8 cellular contexts compared by ENCODE assay signal in the genomic region with DNA sequence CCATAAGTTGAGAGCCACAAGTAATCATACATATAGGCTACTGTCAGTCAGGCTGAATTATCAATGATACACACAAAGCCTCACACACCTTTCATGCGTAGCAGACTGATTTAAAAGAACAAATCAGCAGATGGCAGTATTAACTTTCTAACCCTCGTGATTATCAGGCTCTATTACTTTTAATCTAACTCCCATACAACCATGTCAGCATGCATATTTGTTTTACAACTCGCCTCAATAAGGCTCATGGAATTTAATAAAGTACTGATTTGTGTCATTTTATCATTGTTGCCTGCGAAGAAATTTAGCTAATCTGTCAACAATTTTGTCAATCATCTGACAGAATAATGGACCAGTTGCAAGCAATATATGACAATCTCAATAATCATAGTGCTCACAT.
DNase-seq lines count a peak whose midpoint lies in the region; ATAC-seq and TF ChIP-seq lines count a peak whose summit lies in the region.

No MANE protein-coding gene starts in this region.

- no peak for TF ChIP-seq POLR2A in transverse colon (IDR thresholded peaks at IDR 0.05)

- TF ChIP-seq CTCF in RWPE1 (conservative IDR thresholded peaks at IDR 0.05; ENCODE audit: low read depth): peak; percentile 40
- TF ChIP-seq CTCF in heart right ventricle (IDR thresholded peaks at IDR 0.05): peak in 7 of 9 donors; percentile 6 to 58 (median 43)
- peak in 1 of 5 experiments; percentile 19 for TF ChIP-seq CTCF in transverse colon (IDR thresholded peaks at IDR 0.05)

- 43 to 45% methylated on average over 4 of the region's 4 CpGs for WGBS in heart right ventricle, 2 donors
- WGBS in transverse colon (ENCODE audit: low coverage in 1 of 2), 2 donors: 41 to 42% methylated on average over 4 of the region's 4 CpGs

- ATAC-seq in heart right ventricle: peak in 2 of 8 donors; percentile 13 to 49
- ATAC-seq in GM19324 (IDR thresholded peaks at IDR 0.05; ENCODE audit: low FRiP score, unreplicated experiment): no peak

- POLR2A ChIA-PET in RWPE1 (lab: Yijun Ruan, JAX; ENCODE audit: low non-redundant PET): no interaction called here

- CTCF ChIA-PET in RWPE1 (lab: Yijun Ruan, JAX): interaction anchor here (0.6 kb wide), 1 partner anchor 316 kb away, joined by 3 read pairs; no protein-coding TSS in a partner anchor

- H3K27me3 ChIP-seq in heart right ventricle (no peaks in the 10 kb centered on the region), transverse colon (no peaks in the 10 kb centered on the region)

- DNase-seq in AML-193 (lab: John Stamatoyannopoulos, UW) (peak; percentile 33 to 40), HT-29 (ENCODE audit: low spot score) (peak; percentile 59), RWPE1 (ENCODE audit: low spot score) (peak; percentile 26), heart right ventricle (no peak), transverse colon (no peak), COLO829 (ENCODE audit: low spot score) (no peak)
- DNase-seq in central memory CD4-positive, alpha-beta T cell: no peak

- intact Hi-C loops in heart right ventricle (cut with DNase I) (loop anchor here in 9 of 10 donors (2.0 to 10.0 kb wide), 3 partner anchors 291 to 294 kb away; a partner anchor contains a TSS), transverse colon (cut with DNase I; ENCODE audit: low total_unique reads) (no loop called here)

- in situ Hi-C loops in transverse colon (cut with MboI; ENCODE audit: low pct_ligation_motif_present in 1 of 4, low pct_unique_long_range_greater_than_20kb in 1 of 4, low sequenced_read_pairs in 3 of 4): loop anchor here in 1 of 4 donors (25.0 kb wide), 1 partner anchor 301 kb away; a partner anchor contains a TSS

- no peaks in the 10 kb centered on the region for H3K9me3 ChIP-seq in heart right ventricle
- no peaks in the 10 kb centered on the region for H3K9me3 ChIP-seq in transverse colon

- H3K4me1 ChIP-seq in heart right ventricle: peaks cover 0 to 8% (median 0%) of the 10 kb centered on the region in 9 donors
- no peaks in the 10 kb centered on the region for H3K4me1 ChIP-seq in transverse colon

- no peak overlapping the region for H3K4me3 ChIP-seq in heart right ventricle
- H3K4me3 ChIP-seq in transverse colon: no peak overlapping the region

- H3K36me3 ChIP-seq in heart right ventricle (peaks cover 0 to 77% (median 7%) of the 10 kb centered on the region in 9 donors), transverse colon (peaks cover 0 to 10% (median 4%) of the 10 kb centered on the region in 4 donors)

- TF ChIP-seq EP300 in transverse colon (IDR thresholded peaks at IDR 0.05; ENCODE audit: low read depth): no peak

- H3K27ac ChIP-seq in RWPE1 (no peak overlapping the region), heart right ventricle (no peak overlapping the region), transverse colon (no peak overlapping the region)

Comparison
In these comparisons a context has a peak if more than half of its experiments do, and no peak if none do; other contexts are left out.
1. DNase-seq: peak in AML-193 (2 of 2), HT-29 (single experiment) and RWPE1 (single experiment); none in heart right ventricle (0 of 2), transverse colon (single experiment), COLO829 (single experiment) and central memory CD4-positive, alpha-beta T cell (single experiment).